Comparison of ENCODE assay signal across 1 cellular context in genomic region chr16:4051591-4051990, GRCh38.
TF ChIP-seq lines count a peak whose summit lies in the region.

No MANE protein-coding gene starts in this region.

TF ChIP-seq in WTC11, 78 proteins besides CTCF, POLR2A, EP300 and RAD21 (continued from another document):
- TF ChIP-seq AR (CRISPR knock-in tag; IDR thresholded peaks at IDR 0.05) (no peak), ERG (CRISPR knock-in tag; IDR thresholded peaks at IDR 0.05) (no peak), E2F5 (CRISPR knock-in tag; IDR thresholded peaks at IDR 0.05) (no peak), TEAD1 (CRISPR knock-in tag; IDR thresholded peaks at IDR 0.05) (no peak)
